1 cellular context compared by ENCODE assay signal in genomic region chr5:27124590-27124989, GRCh38.
TF ChIP-seq lines count a peak whose summit lies in the region.

No MANE protein-coding gene starts in this region.

TF ChIP-seq in WTC11, 78 proteins besides CTCF, POLR2A, EP300 and RAD21 (continued from another document):
- TF ChIP-seq CBFB (CRISPR knock-in tag; IDR thresholded peaks at IDR 0.05; ENCODE audit: low read depth) (no peak), ZBTB21 (CRISPR knock-in tag; IDR thresholded peaks at IDR 0.05; ENCODE audit: borderline replicate concordance) (no peak), TEAD1 (CRISPR knock-in tag; IDR thresholded peaks at IDR 0.05) (no peak), ETV6 (CRISPR knock-in tag; IDR thresholded peaks at IDR 0.05) (no peak), OVOL2 (CRISPR knock-in tag; IDR thresholded peaks at IDR 0.05; ENCODE audit: borderline replicate concordance) (no peak), CREM (CRISPR knock-in tag; IDR thresholded peaks at IDR 0.05) (no peak), ZNF416 (CRISPR knock-in tag; IDR thresholded peaks at IDR 0.05) (no peak), ZNF423 (CRISPR knock-in tag; IDR thresholded peaks at IDR 0.05) (no peak)
- TF ChIP-seq, protein P1, sequence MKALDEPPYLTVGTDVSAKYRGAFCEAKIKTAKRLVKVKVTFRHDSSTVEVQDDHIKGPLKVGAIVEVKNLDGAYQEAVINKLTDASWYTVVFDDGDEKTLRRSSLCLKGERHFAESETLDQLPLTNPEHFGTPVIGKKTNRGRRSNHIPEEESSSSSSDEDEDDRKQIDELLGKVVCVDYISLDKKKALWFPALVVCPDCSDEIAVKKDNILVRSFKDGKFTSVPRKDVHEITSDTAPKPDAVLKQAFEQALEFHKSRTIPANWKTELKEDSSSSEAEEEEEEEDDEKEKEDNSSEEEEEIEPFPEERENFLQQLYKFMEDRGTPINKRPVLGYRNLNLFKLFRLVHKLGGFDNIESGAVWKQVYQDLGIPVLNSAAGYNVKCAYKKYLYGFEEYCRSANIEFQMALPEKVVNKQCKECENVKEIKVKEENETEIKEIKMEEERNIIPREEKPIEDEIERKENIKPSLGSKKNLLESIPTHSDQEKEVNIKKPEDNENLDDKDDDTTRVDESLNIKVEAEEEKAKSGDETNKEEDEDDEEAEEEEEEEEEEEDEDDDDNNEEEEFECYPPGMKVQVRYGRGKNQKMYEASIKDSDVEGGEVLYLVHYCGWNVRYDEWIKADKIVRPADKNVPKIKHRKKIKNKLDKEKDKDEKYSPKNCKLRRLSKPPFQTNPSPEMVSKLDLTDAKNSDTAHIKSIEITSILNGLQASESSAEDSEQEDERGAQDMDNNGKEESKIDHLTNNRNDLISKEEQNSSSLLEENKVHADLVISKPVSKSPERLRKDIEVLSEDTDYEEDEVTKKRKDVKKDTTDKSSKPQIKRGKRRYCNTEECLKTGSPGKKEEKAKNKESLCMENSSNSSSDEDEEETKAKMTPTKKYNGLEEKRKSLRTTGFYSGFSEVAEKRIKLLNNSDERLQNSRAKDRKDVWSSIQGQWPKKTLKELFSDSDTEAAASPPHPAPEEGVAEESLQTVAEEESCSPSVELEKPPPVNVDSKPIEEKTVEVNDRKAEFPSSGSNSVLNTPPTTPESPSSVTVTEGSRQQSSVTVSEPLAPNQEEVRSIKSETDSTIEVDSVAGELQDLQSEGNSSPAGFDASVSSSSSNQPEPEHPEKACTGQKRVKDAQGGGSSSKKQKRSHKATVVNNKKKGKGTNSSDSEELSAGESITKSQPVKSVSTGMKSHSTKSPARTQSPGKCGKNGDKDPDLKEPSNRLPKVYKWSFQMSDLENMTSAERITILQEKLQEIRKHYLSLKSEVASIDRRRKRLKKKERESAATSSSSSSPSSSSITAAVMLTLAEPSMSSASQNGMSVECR (CRISPR knock-in tag; IDR thresholded peaks at IDR 0.05; ENCODE audit: borderline replicate concordance), result no peak
- TF ChIP-seq, protein P2, sequence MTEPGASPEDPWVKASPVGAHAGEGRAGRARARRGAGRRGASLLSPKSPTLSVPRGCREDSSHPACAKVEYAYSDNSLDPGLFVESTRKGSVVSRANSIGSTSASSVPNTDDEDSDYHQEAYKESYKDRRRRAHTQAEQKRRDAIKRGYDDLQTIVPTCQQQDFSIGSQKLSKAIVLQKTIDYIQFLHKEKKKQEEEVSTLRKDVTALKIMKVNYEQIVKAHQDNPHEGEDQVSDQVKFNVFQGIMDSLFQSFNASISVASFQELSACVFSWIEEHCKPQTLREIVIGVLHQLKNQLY (CRISPR knock-in tag; IDR thresholded peaks at IDR 0.05), result no peak
- TF ChIP-seq, protein P3, sequence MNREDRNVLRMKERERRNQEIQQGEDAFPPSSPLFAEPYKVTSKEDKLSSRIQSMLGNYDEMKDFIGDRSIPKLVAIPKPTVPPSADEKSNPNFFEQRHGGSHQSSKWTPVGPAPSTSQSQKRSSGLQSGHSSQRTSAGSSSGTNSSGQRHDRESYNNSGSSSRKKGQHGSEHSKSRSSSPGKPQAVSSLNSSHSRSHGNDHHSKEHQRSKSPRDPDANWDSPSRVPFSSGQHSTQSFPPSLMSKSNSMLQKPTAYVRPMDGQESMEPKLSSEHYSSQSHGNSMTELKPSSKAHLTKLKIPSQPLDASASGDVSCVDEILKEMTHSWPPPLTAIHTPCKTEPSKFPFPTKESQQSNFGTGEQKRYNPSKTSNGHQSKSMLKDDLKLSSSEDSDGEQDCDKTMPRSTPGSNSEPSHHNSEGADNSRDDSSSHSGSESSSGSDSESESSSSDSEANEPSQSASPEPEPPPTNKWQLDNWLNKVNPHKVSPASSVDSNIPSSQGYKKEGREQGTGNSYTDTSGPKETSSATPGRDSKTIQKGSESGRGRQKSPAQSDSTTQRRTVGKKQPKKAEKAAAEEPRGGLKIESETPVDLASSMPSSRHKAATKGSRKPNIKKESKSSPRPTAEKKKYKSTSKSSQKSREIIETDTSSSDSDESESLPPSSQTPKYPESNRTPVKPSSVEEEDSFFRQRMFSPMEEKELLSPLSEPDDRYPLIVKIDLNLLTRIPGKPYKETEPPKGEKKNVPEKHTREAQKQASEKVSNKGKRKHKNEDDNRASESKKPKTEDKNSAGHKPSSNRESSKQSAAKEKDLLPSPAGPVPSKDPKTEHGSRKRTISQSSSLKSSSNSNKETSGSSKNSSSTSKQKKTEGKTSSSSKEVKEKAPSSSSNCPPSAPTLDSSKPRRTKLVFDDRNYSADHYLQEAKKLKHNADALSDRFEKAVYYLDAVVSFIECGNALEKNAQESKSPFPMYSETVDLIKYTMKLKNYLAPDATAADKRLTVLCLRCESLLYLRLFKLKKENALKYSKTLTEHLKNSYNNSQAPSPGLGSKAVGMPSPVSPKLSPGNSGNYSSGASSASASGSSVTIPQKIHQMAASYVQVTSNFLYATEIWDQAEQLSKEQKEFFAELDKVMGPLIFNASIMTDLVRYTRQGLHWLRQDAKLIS (CRISPR knock-in tag; IDR thresholded peaks at IDR 0.05; ENCODE audit: borderline replicate concordance), result no peak
